ENCODE assay signal across 9 cellular contexts in the genomic region with DNA sequence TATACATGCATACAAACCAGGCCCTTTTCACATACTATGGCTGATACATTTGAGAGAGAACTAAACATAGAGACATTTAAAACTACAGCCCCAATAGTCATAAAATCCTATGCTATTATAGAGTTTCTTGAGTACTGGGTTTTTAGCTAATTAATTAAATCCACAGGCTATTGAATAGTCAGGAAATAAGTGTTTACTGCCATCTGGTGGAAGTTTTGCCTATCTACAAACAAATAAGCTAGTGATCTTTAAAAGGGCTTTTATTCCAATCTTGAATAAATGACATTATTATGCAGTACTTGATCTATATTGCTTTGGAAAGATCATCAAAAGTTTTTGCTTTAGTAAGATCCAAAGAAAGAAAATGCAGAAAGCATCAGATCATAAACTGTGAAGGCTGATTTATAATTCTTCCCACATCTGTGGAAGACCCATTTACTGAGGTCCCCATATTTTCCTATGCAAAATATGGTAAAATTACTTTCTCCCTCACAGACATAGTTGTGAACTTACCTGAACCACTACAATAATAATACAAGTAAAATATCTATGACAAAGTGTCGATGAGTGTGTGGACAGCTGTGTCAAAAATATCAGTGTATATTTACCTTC.
A peak's percentile ranks its signal among the peaks of the same experiment; 100 is the strongest.
DNase-seq lines count a peak whose midpoint lies in the region; ATAC-seq, FAIRE-seq and TF ChIP-seq lines count a peak whose summit lies in the region.
"Had no signal": no experiment of that assay in that cellular context is flagged by ENCODE, and none has a peak within 500 bp of the region (broad histone marks: within the 10 kb centered on the region; RNA-seq: fewer than 3 reads in every experiment).

No MANE protein-coding gene starts in this region.

- in situ Hi-C loops in HepG2 (cut with HindIII; ENCODE audit: extremely low pct_ligation_motif_present, low pct_unique_long_range_greater_than_20kb), result no loop called here

- H3K36me3 Mint-ChIP-seq in astrocyte (ENCODE audit: low read depth, unreplicated experiment), result peaks cover 10% of the 10 kb centered on the region
- peaks cover 7 to 15% of the 10 kb centered on the region in 2 donors for H3K36me3 Mint-ChIP-seq in activated T-cell treated with anti-CD3 and anti-CD28 coated beads, Interleukin-2, amount 50 U/mL, for 72 hours (ENCODE audit: insufficient read depth in 2 of 2)

- no peak for TF ChIP-seq POLR2A in HepG2 (IDR thresholded peaks at IDR 0.05; ENCODE audit: insufficient read depth in 1 of 2, low read depth in 2 of 2, low read length in 2 of 2)

- no peak overlapping the region for H3K4me3 Mint-ChIP-seq in astrocyte (ENCODE audit: unreplicated experiment)
- H3K4me3 Mint-ChIP-seq in activated T-cell treated with anti-CD3 and anti-CD28 coated beads, Interleukin-2, amount 50 U/mL, for 72 hours, result no peak overlapping the region
- H3K4me3 Mint-ChIP-seq: activated naive CD8-positive, alpha-beta T cell treated with anti-CD3 and anti-CD28 coated beads, Interleukin-2, amount 10 ng/mL, durations not matched to agents 7 days and 5 days had no signal

- H4K20me1 ChIP-seq in astrocyte (ENCODE audit: insufficient read depth, low read length) (no peaks in the 10 kb centered on the region), HepG2 (ENCODE audit: insufficient read depth, low read length) (no peaks in the 10 kb centered on the region)

- H3K27ac ChIP-seq in cardiac muscle cell, result no peak overlapping the region
- H3K27ac ChIP-seq in astrocyte (ENCODE audit: low read depth, low read length), result no peak overlapping the region
- no peak overlapping the region for H3K27ac ChIP-seq in HepG2 (ENCODE audit: extremely low read length, insufficient read depth, low read length)

- H3K9me3 Mint-ChIP-seq in astrocyte (ENCODE audit: unreplicated experiment), result no peaks in the 10 kb centered on the region
- H3K9me3 Mint-ChIP-seq in activated T-cell treated with anti-CD3 and anti-CD28 coated beads, Interleukin-2, amount 50 U/mL, for 72 hours, result peaks cover 0 to 4% of the 10 kb centered on the region in 2 donors
- H3K9me3 Mint-ChIP-seq: activated naive CD8-positive, alpha-beta T cell treated with anti-CD3 and anti-CD28 coated beads, Interleukin-2, amount 10 ng/mL, durations not matched to agents 7 days and 5 days had no signal

- DNase-seq in cardiac muscle cell (ENCODE audit: low read depth in 1 of 2, low spot score in 1 of 2) (peak; percentile 64 to 69), Right ventricle myocardium inferior (ENCODE audit: missing footprints) (no peak), NCI-H2029 (lab: John Stamatoyannopoulos, UW) (peak; percentile 14), astrocyte (ENCODE audit: low read depth) (peak; percentile 33), HepG2 (ENCODE audit: low spot score) (peak; percentile 23), HTR-8/SVneo (ENCODE audit: insufficient read length, low spot score) (no peak), GM19240 (ENCODE audit: insufficient read length, low spot score) (no peak)
- no peak for DNase-seq in activated T-cell treated with anti-CD3 and anti-CD28 coated beads, Interleukin-2, amount 50 U/mL, for 72 hours
- DNase-seq: activated naive CD8-positive, alpha-beta T cell treated with anti-CD3 and anti-CD28 coated beads, Interleukin-2, amount 10 ng/mL, durations not matched to agents 7 days and 5 days had no signal

- POLR2A ChIA-PET in HepG2 (lab: Yijun Ruan, JAX), result interaction anchor here (0.9 kb wide), 1 partner anchor 34 kb away, joined by 3 read pairs; no protein-coding TSS in a partner anchor

- CTCF ChIA-PET in HepG2 (lab: Yijun Ruan, JAX; ENCODE audit: low intra/inter-chr PET ratio, low total read pairs), result no interaction called here

- H3K79me2 ChIP-seq in astrocyte (ENCODE audit: insufficient read depth, low read length) (no peaks in the 10 kb centered on the region), HepG2 (ENCODE audit: insufficient read depth, low read length) (no peaks in the 10 kb centered on the region)

- no peaks in the 10 kb centered on the region for H3K4me1 Mint-ChIP-seq in astrocyte (ENCODE audit: low read depth, unreplicated experiment)
- peaks cover 5% of the 10 kb centered on the region for H3K4me1 Mint-ChIP-seq in activated T-cell treated with anti-CD3 and anti-CD28 coated beads, Interleukin-2, amount 50 U/mL, for 72 hours (ENCODE audit: low read depth)

- H3K36me3 ChIP-seq in cardiac muscle cell (no peaks in the 10 kb centered on the region), astrocyte (ENCODE audit: insufficient read depth, low read length) (no peaks in the 10 kb centered on the region), HepG2 (replicated peaks in 1 of 2; ENCODE audit: control insufficient read depth in 1 of 2, insufficient read depth in 2 of 2, low read length in 2 of 2) (peaks cover 0 to 57% of the 10 kb centered on the region in 2 experiments)

- no peaks in the 10 kb centered on the region for H3K27me3 ChIP-seq in cardiac muscle cell
- no peaks in the 10 kb centered on the region for H3K27me3 ChIP-seq in astrocyte (ENCODE audit: insufficient read depth, low read length)
- H3K27me3 ChIP-seq in HepG2 (ENCODE audit: control insufficient read depth in 1 of 2, insufficient read depth in 2 of 2, low read length in 2 of 2), result no peaks in the 10 kb centered on the region

- ATAC-seq in Right ventricle myocardium inferior (no peak), HepG2 (no peak)
- no peak for ATAC-seq in activated T-cell treated with anti-CD3 and anti-CD28 coated beads, Interleukin-2, amount 50 U/mL, for 72 hours (replicated peaks in 1 of 2)

- TF ChIP-seq CTCF in cardiac muscle cell (IDR thresholded peaks at IDR 0.05; ENCODE audit: low read depth, low read length) (peak; percentile 55), astrocyte (IDR thresholded peaks at IDR 0.05; ENCODE audit: insufficient read depth, low read depth, low read length) (peak; percentile 48), HepG2 (CRISPR knock-in tag; IDR thresholded peaks at IDR 0.05) (peak; percentile 39)

- intact Hi-C loops in Right ventricle myocardium inferior (cut with DNase I), result no loop called here
- intact Hi-C loops in HepG2 (cut with micrococcal nuclease; ENCODE audit: unreplicated experiment), result no loop called here

- no peak overlapping the region for H3K4me3 ChIP-seq in cardiac muscle cell
- H3K4me3 ChIP-seq in astrocyte (ENCODE audit: insufficient read depth, low read depth, low read length), result no peak overlapping the region
- no peak overlapping the region for H3K4me3 ChIP-seq in HepG2 (replicated peaks in 1 of 3; ENCODE audit: insufficient read depth in 1 of 3, low read depth in 2 of 3, low read length in 3 of 3)

- BruUV-seq in HepG2 (replicated peaks; lab: Mats Ljungman, UMichigan), result no TSS peak

- TF ChIP-seq EP300 in HepG2 (IDR thresholded peaks at IDR 0.05; ENCODE audit: low read depth in 2 of 2, low read length in 2 of 2) (no peak), HepG2 (CRISPR knock-in tag; IDR thresholded peaks at IDR 0.05; ENCODE audit: borderline replicate concordance) (no peak)

- H3K9ac ChIP-seq in astrocyte (ENCODE audit: low read length) (no peak overlapping the region), HepG2 (ENCODE audit: insufficient read depth, low read depth, low read length) (no peak overlapping the region)

- no peak overlapping the region for H3K27ac Mint-ChIP-seq in astrocyte (ENCODE audit: unreplicated experiment)
- H3K27ac Mint-ChIP-seq in activated T-cell treated with anti-CD3 and anti-CD28 coated beads, Interleukin-2, amount 50 U/mL, for 72 hours, result no peak overlapping the region
- H3K27ac Mint-ChIP-seq: activated naive CD8-positive, alpha-beta T cell treated with anti-CD3 and anti-CD28 coated beads, Interleukin-2, amount 10 ng/mL, durations not matched to agents 7 days and 5 days had no signal

- H3K4me1 ChIP-seq in cardiac muscle cell (ENCODE audit: low read depth) (peaks cover 7% of the 10 kb centered on the region), astrocyte (ENCODE audit: insufficient read depth, low read length) (peaks cover 13% of the 10 kb centered on the region), HepG2 (ENCODE audit: insufficient read depth, low read length) (peaks cover 19% of the 10 kb centered on the region)

- FAIRE-seq in astrocyte (lab: Jason Lieb, UNC) (peak; percentile 32), HepG2 (lab: Jason Lieb, UNC) (no peak), HTR-8/SVneo (lab: Jason Lieb, UNC) (no peak)

- no peaks in the 10 kb centered on the region for H3K9me3 ChIP-seq in cardiac muscle cell (ENCODE audit: low read depth)
- H3K9me3 ChIP-seq in astrocyte (ENCODE audit: insufficient read depth, low read depth, low read length), result no peaks in the 10 kb centered on the region
- no peaks in the 10 kb centered on the region for H3K9me3 ChIP-seq in HepG2 (ENCODE audit: low read length)

- H3K27me3 Mint-ChIP-seq in astrocyte (ENCODE audit: low read depth, unreplicated experiment), result no peaks in the 10 kb centered on the region
- H3K27me3 Mint-ChIP-seq in activated T-cell treated with anti-CD3 and anti-CD28 coated beads, Interleukin-2, amount 50 U/mL, for 72 hours (ENCODE audit: low read depth), result no peaks in the 10 kb centered on the region
- H3K27me3 Mint-ChIP-seq: activated naive CD8-positive, alpha-beta T cell treated with anti-CD3 and anti-CD28 coated beads, Interleukin-2, amount 10 ng/mL, durations not matched to agents 7 days and 5 days had no signal

- WGBS in HepG2 (ENCODE audit: low lambda C conversion rate), result 93% methylated on average over 1 of the region's 1 CpG

- H2AFZ ChIP-seq in astrocyte (ENCODE audit: low read depth, low read length) (no peak overlapping the region), HepG2 (ENCODE audit: low read length) (no peak overlapping the region)

- H3K4me2 ChIP-seq in astrocyte (ENCODE audit: low read length) (no peak overlapping the region), HepG2 (ENCODE audit: low read depth, low read length) (no peak overlapping the region)

- TF ChIP-seq RAD21 in HepG2 (CRISPR knock-in tag; IDR thresholded peaks at IDR 0.05), result no peak

TF ChIP-seq in HepG2, 621 proteins besides CTCF, POLR2A, EP300 and RAD21 (continues in another document):
- TF ChIP-seq MTA1 (CRISPR knock-in tag; IDR thresholded peaks at IDR 0.05; ENCODE audit: borderline replicate concordance), result no peak

Comparison
In these comparisons a context has a peak if more than half of its experiments do, and no peak if none do; other contexts are left out.
1. DNase-seq: peak in cardiac muscle cell (2 of 2), NCI-H2029 (single experiment), astrocyte (single experiment) and HepG2 (single experiment); none in Right ventricle myocardium inferior (single experiment), activated T-cell treated with anti-CD3 and anti-CD28 coated beads, Interleukin-2, amount 50 U/mL, for 72 hours (0 of 2), HTR-8/SVneo (single experiment) and GM19240 (single experiment).
2. Peak in every context shown above with its lines, with median percentiles within 50 percentile points of each other: CTCF ChIP-seq.